In the genomic region with DNA sequence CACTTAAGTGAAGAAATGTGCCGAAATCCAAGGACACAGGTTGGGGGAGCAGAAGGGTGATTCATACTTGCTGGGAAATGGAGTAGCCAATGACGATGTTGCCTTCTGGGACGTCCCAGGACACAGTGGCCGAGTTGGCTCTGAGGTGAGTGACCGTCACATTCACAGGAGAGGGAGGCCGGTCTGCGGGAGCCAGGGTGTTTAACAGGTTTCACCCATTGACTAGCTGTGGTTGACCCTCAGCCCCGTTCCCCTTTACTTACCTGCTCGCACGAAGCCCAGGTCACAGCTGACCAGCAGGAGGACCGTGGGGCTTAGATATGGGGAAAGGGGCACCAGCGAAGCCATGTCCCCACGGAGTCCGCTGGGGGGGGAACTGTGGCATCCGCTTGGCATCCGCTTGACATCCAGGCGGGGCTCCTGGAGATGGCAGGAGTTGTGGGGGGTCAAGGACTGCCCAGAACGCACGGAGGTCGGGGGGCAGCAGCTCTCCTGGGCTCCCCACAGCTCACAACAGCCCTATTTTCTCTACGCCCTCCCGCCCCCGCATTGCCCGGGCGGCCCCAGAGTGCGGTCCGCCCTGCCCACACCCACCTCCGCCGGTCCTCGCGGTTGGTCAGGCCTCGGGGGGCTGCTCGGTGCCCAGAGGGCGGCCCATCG, we compare ENCODE assay signal across 8 cellular contexts. TPM values are rescaled to one million over a fixed set of nuclear protein-coding genes. Genes with fewer than 3 reads are reported as not detected.
A peak's percentile ranks its signal among the peaks of the same experiment; 100 is the strongest.
DNase-seq lines count a peak whose midpoint lies in the region; ATAC-seq and TF ChIP-seq lines count a peak whose summit lies in the region.

No MANE protein-coding gene starts in this region.

- no peak overlapping the region for H3K14ac ChIP-seq in H9 (ENCODE audit: insufficient read depth, low read length)

- peaks cover 8% of the 10 kb centered on the region for H3K23me2 ChIP-seq in H9 (ENCODE audit: insufficient read length, low read depth, low read length, poor library complexity, severe bottlenecking)

- H2AFZ ChIP-seq in H9 (ENCODE audit: low read length): no peak overlapping the region

- peaks cover 2 to 16% (median 10%) of the 10 kb centered on the region in 3 experiments for H3K36me3 Mint-ChIP-seq in H9 (ENCODE audit: insufficient read depth in 1 of 3, low read depth in 3 of 3)

- H3K4me1 ChIP-seq in H9 (ENCODE audit: insufficient read depth, low read length): no peaks in the 10 kb centered on the region; the same call in 1 of the 2 replicates
- peaks cover 6 to 19% of the 10 kb centered on the region in 2 donors for H3K4me1 ChIP-seq in adrenal gland (replicated peaks in 1 of 2)
- peaks cover 4% of the 10 kb centered on the region for H3K4me1 ChIP-seq in iPS-18a (ENCODE audit: control insufficient read depth, low read depth, low read length)

- no peak overlapping the region for H4K91ac ChIP-seq in H9 (ENCODE audit: insufficient read length, low read depth, low read length)

- peaks cover 50% of the 10 kb centered on the region for H3K27me3 Mint-ChIP-seq in H9 (ENCODE audit: low read depth)

- no peak overlapping the region for H3T11ph ChIP-seq in H9 (ENCODE audit: low read length)

- H3K23ac ChIP-seq in H9 (ENCODE audit: insufficient read length, low read depth, low read length): no peak overlapping the region

- H3K4me1 Mint-ChIP-seq in H9: peaks cover 26 to 28% of the 10 kb centered on the region in 2 experiments

- H3K9me3 ChIP-seq in H9 (ENCODE audit: control insufficient read depth, low read depth, low read length): no peaks in the 10 kb centered on the region
- H3K9me3 ChIP-seq in adrenal gland (replicated peaks in 1 of 3): no peaks in the 10 kb centered on the region
- H3K9me3 ChIP-seq in iPS-18a (ENCODE audit: control insufficient read depth, low read depth, low read length): no peaks in the 10 kb centered on the region

- H2AK5ac ChIP-seq in H9 (ENCODE audit: insufficient read length, low read length): no peak overlapping the region

- H3K4me3 Mint-ChIP-seq in H9: peak overlapping the region; percentile 74 to 83

- no peaks in the 10 kb centered on the region for H3K9me3 Mint-ChIP-seq in H9

- no peaks in the 10 kb centered on the region for H4K20me1 ChIP-seq in H9 (ENCODE audit: control insufficient read depth, insufficient read depth, insufficient read length)

- H3K4me2 ChIP-seq in H9 (ENCODE audit: insufficient read depth, insufficient read length, low read length): peak overlapping the region; percentile 54

- H3K18ac ChIP-seq in H9 (ENCODE audit: insufficient read length, low read depth, low read length): no peak overlapping the region

- H3K27ac Mint-ChIP-seq in H9: no peak overlapping the region

- no peak for ATAC-seq in GM18858 (IDR thresholded peaks at IDR 0.05; ENCODE audit: unreplicated experiment)
- ATAC-seq in activated CD4-positive, CD25-positive, alpha-beta regulatory T cell treated with anti-CD3 and anti-CD28 coated beads, Interleukin-2, amount 50 U/mL, for 24 hours: no peak

- no peak overlapping the region for H2BK20ac ChIP-seq in H9 (ENCODE audit: low read depth, low read length, poor library complexity, severe bottlenecking)

- no peak overlapping the region for H3K4ac ChIP-seq in H9 (ENCODE audit: low read depth, low read length)

- intact Hi-C loops in adrenal gland (cut with DNase I): no loop called here

- POLR2A ChIA-PET in RWPE1 (lab: Yijun Ruan, JAX; ENCODE audit: low non-redundant PET): no interaction called here

- H4K8ac ChIP-seq in H9 (replicated peaks; ENCODE audit: insufficient read length, low read depth, low read length): no peak overlapping the region

- no peak overlapping the region for H3K56ac ChIP-seq in H9 (ENCODE audit: insufficient read length, low read depth, low read length)

- H2BK12ac ChIP-seq in H9 (ENCODE audit: insufficient read length, low read depth, low read length): no peak overlapping the region

- no peak for TF ChIP-seq CTCF in H9 (conservative IDR thresholded peaks at IDR 0.05)
- peak in 1 of 6 experiments; percentile 22 for TF ChIP-seq CTCF in adrenal gland (IDR thresholded peaks at IDR 0.05)
- no peak for TF ChIP-seq CTCF in RWPE1 (conservative IDR thresholded peaks at IDR 0.05; ENCODE audit: low read depth)

- TF ChIP-seq POLR2A in adrenal gland (IDR thresholded peaks at IDR 0.05): peak; percentile 85 to 99

- no CpG with 5 or more reads among the region's 35 CpGs for WGBS in H9 (ENCODE audit: extremely low coverage, insufficient read length, low lambda C conversion rate)
- WGBS in adrenal gland, 4 donors: 10 to 54% (median 15%) methylated on average over 12 to 35 of the region's 35 CpGs

- CTCF ChIA-PET in RWPE1 (lab: Yijun Ruan, JAX): no interaction called here

- H2BK15ac ChIP-seq in H9 (ENCODE audit: low read depth, low read length): no peak overlapping the region

- H3K27ac ChIP-seq in H9 (ENCODE audit: insufficient read length, low read depth, low read length) (no peak overlapping the region), adrenal gland (peak overlapping the region; percentile 78 to 99 (median 89)), iPS-18a (ENCODE audit: low read length) (no peak overlapping the region), RWPE1 (no peak overlapping the region)

- H3K36me3 ChIP-seq in adrenal gland (replicated peaks in 1 of 2) (peaks cover 0 to 15% of the 10 kb centered on the region in 2 donors), iPS-18a (ENCODE audit: control insufficient read depth, low read depth, low read length) (no peaks in the 10 kb centered on the region)

- H2BK5ac ChIP-seq in H9 (ENCODE audit: insufficient read length, low read length): no peak overlapping the region

- no peaks in the 10 kb centered on the region; the same call in 1 of the 2 replicates for H3K27me3 ChIP-seq in H9 (ENCODE audit: insufficient read depth, low read length)
- no peaks in the 10 kb centered on the region for H3K27me3 ChIP-seq in adrenal gland
- H3K27me3 ChIP-seq in iPS-18a (ENCODE audit: control insufficient read depth, insufficient read depth, low read length): peaks cover 37% of the 10 kb centered on the region

- no peak overlapping the region for H4K5ac ChIP-seq in H9 (ENCODE audit: insufficient read length, low read depth, low read length)

- H2BK120ac ChIP-seq in H9 (ENCODE audit: low read depth, low read length, poor library complexity, severe bottlenecking): no peak overlapping the region

- DNase-seq in H9 (peak; percentile 43), adrenal gland (peak in 6 of 7 donors; percentile 87 to 96 (median 94)), skeletal muscle cell (ENCODE audit: low read depth) (peak; percentile 41), DMS 273 treated with DMSO at 0.1 percent for 48 hours (lab: John Stamatoyannopoulos, UW) (no peak), RWPE1 (ENCODE audit: low spot score) (no peak)

- H3K9ac ChIP-seq in H9 (ENCODE audit: extremely low read depth, insufficient read length, low read length): no peak overlapping the region
- H3K9ac ChIP-seq in iPS-18a (ENCODE audit: low read length): no peak overlapping the region

- no peaks in the 10 kb centered on the region for H3K79me1 ChIP-seq in H9 (ENCODE audit: insufficient read depth, low read depth, low read length, poor library complexity, severe bottlenecking)

- H3K79me2 ChIP-seq in H9 (ENCODE audit: insufficient read depth, low read length): no peaks in the 10 kb centered on the region

- H3K4me3 ChIP-seq in adrenal gland: peak overlapping the region in 3 of 4 donors; percentile 44 to 93 (median 80)
- H3K4me3 ChIP-seq in iPS-18a (ENCODE audit: low read length): peak overlapping the region; percentile 76
- H3K4me3 ChIP-seq in skeletal muscle cell (ENCODE audit: low read depth, low read length): peak overlapping the region; percentile 75

RNA-seq across cellular contexts. Expression of gene FNDC4, which starts 0.6 kb away (rescaled TPM):
- total RNA-seq in H9 (2021): 21.1 and 21.5 TPM in 2 replicates
- total RNA-seq in adrenal gland: 100 to 1,000 TPM in 6 of 8 donors, 10 to 100 TPM in 2; 79.5 to 321 (median 128) TPM
- 100 to 1,000 TPM in 2 of 3 donors, 10 to 100 TPM in 1; 51.3 to 331 (median 101) TPM for polyA plus RNA-seq in adrenal gland

RNA-seq across cellular contexts. Expression of gene GCKR, which starts 2.2 kb away (rescaled TPM):
- total RNA-seq in H9 (2021): 0.11 and 0.33 TPM in 2 replicates
- total RNA-seq in adrenal gland: 10 to 100 TPM in 2 of 8 donors, 1 to 10 TPM in 5, under 1 TPM in 1; 0.24 to 24.0 (median 6.3) TPM
- polyA plus RNA-seq in adrenal gland: 10 to 100 TPM in 2 of 3 donors, 1 to 10 TPM in 1; 9.4 to 29.4 (median 17.3) TPM

RNA-seq across cellular contexts. Expression of gene IFT172, which starts 4.9 kb away (rescaled TPM):
- total RNA-seq in H9 (2021): 13.8 and 15.5 TPM in 2 replicates
- total RNA-seq in adrenal gland: 10 to 100 TPM in 7 of 8 donors, 1 to 10 TPM in 1; 6.3 to 28.1 (median 16.8) TPM
- polyA plus RNA-seq in adrenal gland: 100 to 1,000 TPM in 1 of 3 donors, 10 to 100 TPM in 1, 1 to 10 TPM in 1; 9.8 to 113 (median 75.6) TPM

RNA-seq across cellular contexts. Expression of gene KRTCAP3, which starts 52.2 kb away (rescaled TPM):
- total RNA-seq in H9 (2021) (49.9 and 57.3 TPM in 2 replicates), adrenal gland (1 to 10 TPM; 1.9 to 8.2 (median 4.4) TPM)
- polyA plus RNA-seq in adrenal gland: 1 to 10 TPM; 1.4 to 6.4 (median 5.4) TPM

Comparison
In these comparisons a context has a peak if more than half of its experiments do, and no peak if none do; other contexts are left out.
1. DNase-seq: peak in H9 (single experiment), adrenal gland (6 of 7) and skeletal muscle cell (single experiment); none in DMS 273 treated with DMSO at 0.1 percent for 48 hours (single experiment) and RWPE1 (single experiment).
2. H3K27ac ChIP-seq: peak in adrenal gland (5 of 5); none in H9 (single experiment), iPS-18a (single experiment) and RWPE1 (single experiment).
3. Peak in every context shown above with its lines, with median percentiles within 50 percentile points of each other: H3K4me3 ChIP-seq.